In the genomic region with DNA sequence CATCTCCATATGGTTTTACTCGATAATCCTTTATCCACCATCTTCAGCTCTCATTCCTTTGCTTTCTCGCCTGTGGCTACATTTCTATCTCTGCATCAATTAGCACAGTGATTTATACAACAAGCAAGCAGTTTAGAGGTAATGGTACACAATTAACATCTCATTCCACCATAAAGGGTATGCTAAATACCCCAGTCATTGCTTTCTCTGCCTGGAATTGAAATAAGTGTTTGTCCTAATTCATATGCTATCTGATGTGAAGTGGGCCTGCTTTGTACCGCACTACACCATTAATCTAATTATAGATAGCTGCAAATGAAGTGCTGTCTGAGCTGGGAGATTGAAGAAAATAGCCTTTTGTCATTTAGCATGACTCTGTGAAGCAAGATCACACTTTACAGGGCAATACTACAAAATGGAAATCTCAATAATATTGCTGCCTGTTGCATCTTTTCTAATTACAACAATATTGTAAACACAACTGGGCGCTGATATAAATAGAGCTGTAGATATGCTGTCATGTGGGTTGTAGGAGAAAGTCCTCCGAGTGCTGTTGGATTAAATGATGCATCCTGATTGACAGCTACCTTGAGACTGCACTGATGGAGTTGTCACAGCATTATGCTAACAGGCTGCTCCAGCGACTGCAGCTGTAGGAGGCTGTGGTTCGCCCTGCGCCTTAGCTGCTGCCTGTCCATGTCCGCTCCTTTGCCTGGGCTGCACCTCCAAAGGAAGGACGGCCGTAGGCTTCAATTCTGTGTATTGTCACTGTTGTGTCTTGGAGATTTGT, we compare ENCODE assay signal across 1 cellular context.
TF ChIP-seq lines count a peak whose summit lies in the region.

No MANE protein-coding gene starts in this region.

TF ChIP-seq in WTC11, 78 proteins besides CTCF, POLR2A, EP300 and RAD21 (continued from another document):
- TF ChIP-seq IRF2 (CRISPR knock-in tag; IDR thresholded peaks at IDR 0.05; ENCODE audit: borderline replicate concordance, low read depth) (no peak), NFE2L1 (CRISPR knock-in tag; IDR thresholded peaks at IDR 0.05) (0 out of 2 replicates have a peak, but pooled peaks have one; percentile 34), ATF1 (CRISPR knock-in tag; IDR thresholded peaks at IDR 0.05) (no peak), ETV6 (CRISPR knock-in tag; IDR thresholded peaks at IDR 0.05) (peak; percentile 41; the same call in 1 of the 2 replicates)
- TF ChIP-seq, protein P1, sequence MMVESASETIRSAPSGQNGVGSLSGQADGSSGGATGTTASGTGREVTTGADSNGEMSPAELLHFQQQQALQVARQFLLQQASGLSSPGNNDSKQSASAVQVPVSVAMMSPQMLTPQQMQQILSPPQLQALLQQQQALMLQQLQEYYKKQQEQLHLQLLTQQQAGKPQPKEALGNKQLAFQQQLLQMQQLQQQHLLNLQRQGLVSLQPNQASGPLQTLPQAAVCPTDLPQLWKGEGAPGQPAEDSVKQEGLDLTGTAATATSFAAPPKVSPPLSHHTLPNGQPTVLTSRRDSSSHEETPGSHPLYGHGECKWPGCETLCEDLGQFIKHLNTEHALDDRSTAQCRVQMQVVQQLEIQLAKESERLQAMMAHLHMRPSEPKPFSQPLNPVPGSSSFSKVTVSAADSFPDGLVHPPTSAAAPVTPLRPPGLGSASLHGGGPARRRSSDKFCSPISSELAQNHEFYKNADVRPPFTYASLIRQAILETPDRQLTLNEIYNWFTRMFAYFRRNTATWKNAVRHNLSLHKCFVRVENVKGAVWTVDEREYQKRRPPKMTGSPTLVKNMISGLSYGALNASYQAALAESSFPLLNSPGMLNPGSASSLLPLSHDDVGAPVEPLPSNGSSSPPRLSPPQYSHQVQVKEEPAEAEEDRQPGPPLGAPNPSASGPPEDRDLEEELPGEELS (CRISPR knock-in tag; IDR thresholded peaks at IDR 0.05), result peak; percentile 93; the same call in 1 of the 2 replicates
- TF ChIP-seq, protein P2, sequence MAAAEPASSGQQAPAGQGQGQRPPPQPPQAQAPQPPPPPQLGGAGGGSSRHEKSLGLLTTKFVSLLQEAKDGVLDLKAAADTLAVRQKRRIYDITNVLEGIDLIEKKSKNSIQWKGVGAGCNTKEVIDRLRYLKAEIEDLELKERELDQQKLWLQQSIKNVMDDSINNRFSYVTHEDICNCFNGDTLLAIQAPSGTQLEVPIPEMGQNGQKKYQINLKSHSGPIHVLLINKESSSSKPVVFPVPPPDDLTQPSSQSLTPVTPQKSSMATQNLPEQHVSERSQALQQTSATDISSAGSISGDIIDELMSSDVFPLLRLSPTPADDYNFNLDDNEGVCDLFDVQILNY (CRISPR knock-in tag; IDR thresholded peaks at IDR 0.05), result no peak
